In genomic region chr21:44089001-44089911, GRCh38 we compare ENCODE assay signal across 9 cellular contexts. TPM values are rescaled to one million over a fixed set of nuclear protein-coding genes. Genes with fewer than 3 reads are reported as not detected.
DNase-seq lines count a peak whose midpoint lies in the region; ATAC-seq and TF ChIP-seq lines count a peak whose summit lies in the region.
"Had no signal": no experiment of that assay in that cellular context is flagged by ENCODE, and none has a peak within 500 bp of the region (broad histone marks: within the 10 kb centered on the region; RNA-seq: fewer than 3 reads in every experiment).

No MANE protein-coding gene starts in this region.

- H3K36me3 Mint-ChIP-seq in H9 (ENCODE audit: insufficient read depth in 1 of 3, low read depth in 3 of 3), result peaks cover 12 to 71% (median 46%) of the 10 kb centered on the region in 3 experiments; a peak in 6 of 7 replicates
- H3K36me3 Mint-ChIP-seq in neural progenitor cell, result peaks cover 17% of the 10 kb centered on the region

- no CpG with 5 or more reads among the region's 30 CpGs for WGBS in H9 (ENCODE audit: extremely low coverage, insufficient read length, low lambda C conversion rate)

- DNase-seq in H9 (no peak), T follicular helper cell (ENCODE audit: low read depth) (peak; percentile 46), neural progenitor cell (ENCODE audit: low spot score) (no peak)
- DNase-seq in effector memory CD4-positive, alpha-beta T cell, result peak; percentile 21 to 39 (median 36)
- peak in 4 of 6 experiments; percentile 42 to 77 (median 72) for DNase-seq in stimulated activated naive CD4-positive, alpha-beta T cell (lab: John Stamatoyannopoulos, UW)

- no peak overlapping the region for H4K8ac ChIP-seq in H9 (replicated peaks; ENCODE audit: insufficient read length, low read depth, low read length)

- H3K9me3 Mint-ChIP-seq in H9 (no peaks in the 10 kb centered on the region), neural progenitor cell (no peaks in the 10 kb centered on the region)
- H3K9me3 Mint-ChIP-seq: WTC11 had no signal

- H3K27ac Mint-ChIP-seq in H9 (peak overlapping the region in 2 of 3 experiments; percentile 3 to 11; a peak in 2 of 7 replicates), neural progenitor cell (no peak overlapping the region)
- H3K27ac Mint-ChIP-seq: WTC11 had no signal

- H3K36me3 ChIP-seq in effector memory CD4-positive, alpha-beta T cell (ENCODE audit: control insufficient read depth, insufficient read depth, low read length), result peaks cover 37% of the 10 kb centered on the region
- no peaks in the 10 kb centered on the region for H3K36me3 ChIP-seq in neural progenitor cell

- no peak overlapping the region for H2BK12ac ChIP-seq in H9 (ENCODE audit: insufficient read length, low read depth, low read length)

- no peak overlapping the region for H4K5ac ChIP-seq in H9 (ENCODE audit: insufficient read length, low read depth, low read length)

- no peak overlapping the region for H2AFZ ChIP-seq in H9 (ENCODE audit: low read length)
- H2AFZ ChIP-seq in neural progenitor cell (replicated peaks), result no peak overlapping the region

- no peaks in the 10 kb centered on the region for H3K79me1 ChIP-seq in H9 (ENCODE audit: insufficient read depth, low read depth, low read length, poor library complexity, severe bottlenecking)

- H3K4me3 ChIP-seq in effector memory CD4-positive, alpha-beta T cell (ENCODE audit: insufficient read depth, low read depth, low read length, poor library complexity, severe bottlenecking), result peak overlapping the region; percentile 3
- no peak overlapping the region for H3K4me3 ChIP-seq in neural progenitor cell

- H3K23me2 ChIP-seq in H9 (ENCODE audit: insufficient read length, low read depth, low read length, poor library complexity, severe bottlenecking), result no peaks in the 10 kb centered on the region

- ATAC-seq in SK-N-SH treated with all-trans-retinoic acid at 6 μM for 48 hours, result no peak
- ATAC-seq in GM21515 (IDR thresholded peaks at IDR 0.05; ENCODE audit: unreplicated experiment), result no peak
- ATAC-seq: right cardiac atrium, WTC11 had no signal

- H3T11ph ChIP-seq in H9 (ENCODE audit: low read length), result no peak overlapping the region

- no peak overlapping the region for H3K14ac ChIP-seq in H9 (ENCODE audit: insufficient read depth, low read length)

- no peak overlapping the region for H2BK120ac ChIP-seq in H9 (ENCODE audit: low read depth, low read length, poor library complexity, severe bottlenecking)

- H3K56ac ChIP-seq in H9 (ENCODE audit: insufficient read length, low read depth, low read length), result no peak overlapping the region

- H3K9me3 ChIP-seq in H9 (ENCODE audit: control insufficient read depth, low read depth, low read length) (no peaks in the 10 kb centered on the region), neural progenitor cell (ENCODE audit: low read depth) (no peaks in the 10 kb centered on the region)
- no peaks in the 10 kb centered on the region for H3K9me3 ChIP-seq in effector memory CD4-positive, alpha-beta T cell (ENCODE audit: control insufficient read depth, low read length)

- no peak overlapping the region for H2AK5ac ChIP-seq in H9 (ENCODE audit: insufficient read length, low read length)

- no peak overlapping the region for H3K9ac ChIP-seq in H9 (ENCODE audit: extremely low read depth, insufficient read length, low read length)
- H3K9ac ChIP-seq in neural progenitor cell, result no peak overlapping the region

- no peaks in the 10 kb centered on the region for H4K20me1 ChIP-seq in H9 (ENCODE audit: control insufficient read depth, insufficient read depth, insufficient read length)
- no peaks in the 10 kb centered on the region for H4K20me1 ChIP-seq in neural progenitor cell (ENCODE audit: low read depth)

- H3F3A ChIP-seq in neural progenitor cell (ENCODE audit: low read depth), result no peaks in the 10 kb centered on the region

- H2BK20ac ChIP-seq in H9 (ENCODE audit: low read depth, low read length, poor library complexity, severe bottlenecking), result no peak overlapping the region

- TF ChIP-seq CTCF in H9 (conservative IDR thresholded peaks at IDR 0.05) (no peak), neural progenitor cell (IDR thresholded peaks at IDR 0.05) (no peak)

- H3K4ac ChIP-seq in H9 (ENCODE audit: low read depth, low read length), result no peak overlapping the region

- no peaks in the 10 kb centered on the region for H3K4me1 Mint-ChIP-seq in H9
- no peaks in the 10 kb centered on the region for H3K4me1 Mint-ChIP-seq in neural progenitor cell
- H3K4me1 Mint-ChIP-seq: WTC11 had no signal

- no peaks in the 10 kb centered on the region for H3K79me2 ChIP-seq in H9 (ENCODE audit: insufficient read depth, low read length)
- no peaks in the 10 kb centered on the region for H3K79me2 ChIP-seq in neural progenitor cell (ENCODE audit: low read depth)

- H3K27me3 Mint-ChIP-seq in H9 (ENCODE audit: low read depth) (no peaks in the 10 kb centered on the region), neural progenitor cell (ENCODE audit: insufficient read depth, low read depth) (no peaks in the 10 kb centered on the region)

- H3K18ac ChIP-seq in H9 (ENCODE audit: insufficient read length, low read depth, low read length), result no peak overlapping the region

- H3K27me3 ChIP-seq in H9 (ENCODE audit: insufficient read depth, low read length) (no peaks in the 10 kb centered on the region), neural progenitor cell (no peaks in the 10 kb centered on the region)
- no peaks in the 10 kb centered on the region for H3K27me3 ChIP-seq in effector memory CD4-positive, alpha-beta T cell (replicated peaks; ENCODE audit: control insufficient read depth, insufficient read depth, low read length, poor library complexity, severe bottlenecking)

- no peak overlapping the region for H3K27ac ChIP-seq in H9 (ENCODE audit: insufficient read length, low read depth, low read length)
- peak overlapping the region; percentile 38 for H3K27ac ChIP-seq in effector memory CD4-positive, alpha-beta T cell (ENCODE audit: insufficient read depth, low read length, poor library complexity, severe bottlenecking)
- no peak overlapping the region for H3K27ac ChIP-seq in neural progenitor cell

- H3K4me3 Mint-ChIP-seq in H9 (no peak overlapping the region), neural progenitor cell (no peak overlapping the region)
- H3K4me3 Mint-ChIP-seq: WTC11 had no signal

- no peak overlapping the region for H3K23ac ChIP-seq in H9 (ENCODE audit: insufficient read length, low read depth, low read length)

- no peak overlapping the region for H4K91ac ChIP-seq in H9 (ENCODE audit: insufficient read length, low read depth, low read length)

- no peak overlapping the region for H3K4me2 ChIP-seq in H9 (ENCODE audit: insufficient read depth, insufficient read length, low read length)
- no peak overlapping the region for H3K4me2 ChIP-seq in neural progenitor cell

- no peak overlapping the region for H2BK15ac ChIP-seq in H9 (ENCODE audit: low read depth, low read length)

- H2BK5ac ChIP-seq in H9 (ENCODE audit: insufficient read length, low read length), result no peak overlapping the region

- H3K4me1 ChIP-seq in H9 (ENCODE audit: insufficient read depth, low read length) (no peaks in the 10 kb centered on the region), neural progenitor cell (no peaks in the 10 kb centered on the region)
- peaks cover 64% of the 10 kb centered on the region for H3K4me1 ChIP-seq in effector memory CD4-positive, alpha-beta T cell (ENCODE audit: control insufficient read depth, insufficient read depth, low read length, poor library complexity, severe bottlenecking)

TF ChIP-seq in SK-N-SH treated with all-trans-retinoic acid at 6 μM for 48 hours, 23 proteins besides CTCF, POLR2A, EP300 and RAD21 (continues in another document):
- TF ChIP-seq GLIS3 (CRISPR knock-in tag; IDR thresholded peaks at IDR 0.05) (no peak), ZC3H10 (CRISPR knock-in tag; IDR thresholded peaks at IDR 0.05) (no peak), ZFP30 (CRISPR knock-in tag; IDR thresholded peaks at IDR 0.05) (no peak), TCF4 (CRISPR knock-in tag; IDR thresholded peaks at IDR 0.05; ENCODE audit: borderline replicate concordance) (no peak), CSRNP3 (CRISPR knock-in tag; IDR thresholded peaks at IDR 0.05) (no peak), SNAI2 (CRISPR knock-in tag; IDR thresholded peaks at IDR 0.05) (no peak), ZNF8 (CRISPR knock-in tag; IDR thresholded peaks at IDR 0.05) (no peak), POU6F1 (CRISPR knock-in tag; IDR thresholded peaks at IDR 0.05; ENCODE audit: borderline replicate concordance, low read depth) (no peak), ESRRG (CRISPR knock-in tag; IDR thresholded peaks at IDR 0.05) (no peak), RARB (CRISPR knock-in tag; IDR thresholded peaks at IDR 0.05) (no peak), ZNF565 (CRISPR knock-in tag; conservative IDR thresholded peaks at IDR 0.05; ENCODE audit: low read depth) (no peak), ARNTL (CRISPR knock-in tag; IDR thresholded peaks at IDR 0.05; ENCODE audit: borderline replicate concordance, low read depth) (no peak)

RNA-seq across cellular contexts. Expression of gene PWP2, which starts 17.9 kb away (rescaled TPM):
- total RNA-seq in H9 (2021) (6.0 and 6.3 TPM in 2 replicates), neural progenitor cell (ENCODE audit: low replicate concordance) (6.9 and 9.8 TPM in 2 replicates)

RNA-seq across cellular contexts. Expression of gene GATD3, which starts 44.2 kb away (rescaled TPM):
- total RNA-seq in H9 (2021) (13.2 and 14.1 TPM in 2 replicates), neural progenitor cell (ENCODE audit: low replicate concordance) (12.5 and 15.5 TPM in 2 replicates)

Comparison
In these comparisons a context has a peak if more than half of its experiments do, and no peak if none do; other contexts are left out.
1. DNase-seq: peak in T follicular helper cell (single experiment), effector memory CD4-positive, alpha-beta T cell (3 of 3) and stimulated activated naive CD4-positive, alpha-beta T cell (4 of 6); none in H9 (single experiment) and neural progenitor cell (single experiment).